ENCODE assay signal across 1 cellular context in the genomic region with DNA sequence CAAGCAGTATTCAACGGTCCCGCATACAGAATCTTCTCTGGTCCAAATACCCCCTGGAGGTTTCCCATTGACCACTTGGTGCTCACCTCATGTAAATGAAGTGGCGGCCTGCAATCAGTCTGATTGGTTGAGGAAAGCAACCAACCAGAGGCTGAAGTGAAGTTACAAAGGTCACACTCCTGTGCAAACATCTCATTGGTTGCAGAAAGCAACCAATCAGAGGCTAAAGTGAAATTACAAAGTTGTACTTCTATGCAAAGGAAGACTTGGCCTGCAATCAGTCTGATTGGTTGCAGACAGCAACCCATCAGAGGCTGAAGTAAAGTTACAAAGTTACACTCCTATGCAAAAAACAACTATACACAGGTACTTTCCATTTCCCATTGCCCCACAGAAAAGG.
TF ChIP-seq lines count a peak whose summit lies in the region.

No MANE protein-coding gene starts in this region.

TF ChIP-seq in SK-N-SH, 30 proteins besides CTCF, POLR2A, EP300 and RAD21 (continued from another document):
- TF ChIP-seq, protein P1, sequence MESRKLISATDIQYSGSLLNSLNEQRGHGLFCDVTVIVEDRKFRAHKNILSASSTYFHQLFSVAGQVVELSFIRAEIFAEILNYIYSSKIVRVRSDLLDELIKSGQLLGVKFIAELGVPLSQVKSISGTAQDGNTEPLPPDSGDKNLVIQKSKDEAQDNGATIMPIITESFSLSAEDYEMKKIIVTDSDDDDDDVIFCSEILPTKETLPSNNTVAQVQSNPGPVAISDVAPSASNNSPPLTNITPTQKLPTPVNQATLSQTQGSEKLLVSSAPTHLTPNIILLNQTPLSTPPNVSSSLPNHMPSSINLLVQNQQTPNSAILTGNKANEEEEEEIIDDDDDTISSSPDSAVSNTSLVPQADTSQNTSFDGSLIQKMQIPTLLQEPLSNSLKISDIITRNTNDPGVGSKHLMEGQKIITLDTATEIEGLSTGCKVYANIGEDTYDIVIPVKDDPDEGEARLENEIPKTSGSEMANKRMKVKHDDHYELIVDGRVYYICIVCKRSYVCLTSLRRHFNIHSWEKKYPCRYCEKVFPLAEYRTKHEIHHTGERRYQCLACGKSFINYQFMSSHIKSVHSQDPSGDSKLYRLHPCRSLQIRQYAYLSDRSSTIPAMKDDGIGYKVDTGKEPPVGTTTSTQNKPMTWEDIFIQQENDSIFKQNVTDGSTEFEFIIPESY (IDR thresholded peaks at IDR 0.05; ENCODE audit: borderline replicate concordance, low read depth) = no peak
- TF ChIP-seq YY1 (IDR thresholded peaks at IDR 0.05; ENCODE audit: low read depth) (no peak), MXI1 (IDR thresholded peaks at IDR 0.05; ENCODE audit: low read depth, low read length) (no peak), RCOR1 (IDR thresholded peaks at IDR 0.05; ENCODE audit: low read length) (no peak), PBX3 (IDR thresholded peaks at IDR 0.05) (no peak), RFX5 (IDR thresholded peaks at IDR 0.05; ENCODE audit: low read length) (no peak)
- TF ChIP-seq, protein P2, sequence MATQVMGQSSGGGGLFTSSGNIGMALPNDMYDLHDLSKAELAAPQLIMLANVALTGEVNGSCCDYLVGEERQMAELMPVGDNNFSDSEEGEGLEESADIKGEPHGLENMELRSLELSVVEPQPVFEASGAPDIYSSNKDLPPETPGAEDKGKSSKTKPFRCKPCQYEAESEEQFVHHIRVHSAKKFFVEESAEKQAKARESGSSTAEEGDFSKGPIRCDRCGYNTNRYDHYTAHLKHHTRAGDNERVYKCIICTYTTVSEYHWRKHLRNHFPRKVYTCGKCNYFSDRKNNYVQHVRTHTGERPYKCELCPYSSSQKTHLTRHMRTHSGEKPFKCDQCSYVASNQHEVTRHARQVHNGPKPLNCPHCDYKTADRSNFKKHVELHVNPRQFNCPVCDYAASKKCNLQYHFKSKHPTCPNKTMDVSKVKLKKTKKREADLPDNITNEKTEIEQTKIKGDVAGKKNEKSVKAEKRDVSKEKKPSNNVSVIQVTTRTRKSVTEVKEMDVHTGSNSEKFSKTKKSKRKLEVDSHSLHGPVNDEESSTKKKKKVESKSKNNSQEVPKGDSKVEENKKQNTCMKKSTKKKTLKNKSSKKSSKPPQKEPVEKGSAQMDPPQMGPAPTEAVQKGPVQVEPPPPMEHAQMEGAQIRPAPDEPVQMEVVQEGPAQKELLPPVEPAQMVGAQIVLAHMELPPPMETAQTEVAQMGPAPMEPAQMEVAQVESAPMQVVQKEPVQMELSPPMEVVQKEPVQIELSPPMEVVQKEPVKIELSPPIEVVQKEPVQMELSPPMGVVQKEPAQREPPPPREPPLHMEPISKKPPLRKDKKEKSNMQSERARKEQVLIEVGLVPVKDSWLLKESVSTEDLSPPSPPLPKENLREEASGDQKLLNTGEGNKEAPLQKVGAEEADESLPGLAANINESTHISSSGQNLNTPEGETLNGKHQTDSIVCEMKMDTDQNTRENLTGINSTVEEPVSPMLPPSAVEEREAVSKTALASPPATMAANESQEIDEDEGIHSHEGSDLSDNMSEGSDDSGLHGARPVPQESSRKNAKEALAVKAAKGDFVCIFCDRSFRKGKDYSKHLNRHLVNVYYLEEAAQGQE (IDR thresholded peaks at IDR 0.05; ENCODE audit: low read depth, low read length) = no peak
